Comparison of ENCODE assay signal across 37 cellular contexts in genomic region chr2:178344121-178344520, GRCh38.
DNase-seq lines count a peak whose midpoint lies in the region; FAIRE-seq and TF ChIP-seq lines count a peak whose summit lies in the region.
"Had no signal": no experiment of that assay in that cellular context is flagged by ENCODE, and none has a peak within 500 bp of the region (broad histone marks: within the 10 kb centered on the region; RNA-seq: fewer than 3 reads in every experiment).

No MANE protein-coding gene starts in this region.

- no peak overlapping the region for H4K8ac ChIP-seq in H9 (replicated peaks; ENCODE audit: insufficient read length, low read depth, low read length)

- H3K9me3 ChIP-seq in mammary epithelial cell (replicated peaks; ENCODE audit: insufficient read depth, low read length): no peaks in the 10 kb centered on the region
- no peaks in the 10 kb centered on the region for H3K9me3 ChIP-seq in H9 (ENCODE audit: control insufficient read depth, low read depth, low read length)
- no peaks in the 10 kb centered on the region for H3K9me3 ChIP-seq in neural cell (ENCODE audit: low read length)
- no peaks in the 10 kb centered on the region for H3K9me3 ChIP-seq in vagina
- H3K9me3 ChIP-seq: A549; BE2C; BLaER1; BLaER1 treated with 17β-estradiol and CSF1 and Interleukin-3, amounts not matched to agents 10 nM and 100 nM had no signal

- no peaks in the 10 kb centered on the region for H3K9me3 Mint-ChIP-seq in MCF 10A (ENCODE audit: unreplicated experiment)
- H3K9me3 Mint-ChIP-seq in H9: no peaks in the 10 kb centered on the region
- no peaks in the 10 kb centered on the region for H3K9me3 Mint-ChIP-seq in endothelial cell (ENCODE audit: unreplicated experiment)
- H3K9me3 Mint-ChIP-seq: CD4-positive, alpha-beta memory T cell; CD4-positive, alpha-beta T cell; CD4-positive, CD25-positive, alpha-beta regulatory T cell; CD8-positive, alpha-beta T cell had no signal

- H3K27ac Mint-ChIP-seq in MCF 10A (ENCODE audit: low read depth, unreplicated experiment): peak overlapping the region; percentile 57
- no peak overlapping the region for H3K27ac Mint-ChIP-seq in H9
- H3K27ac Mint-ChIP-seq in endothelial cell (ENCODE audit: unreplicated experiment): no peak overlapping the region
- H3K27ac Mint-ChIP-seq: B cell; CD4-positive, alpha-beta memory T cell; CD4-positive, alpha-beta T cell; CD4-positive, CD25-positive, alpha-beta regulatory T cell; CD8-positive, alpha-beta memory T cell; CD8-positive, alpha-beta T cell had no signal

- no peak for TF ChIP-seq EP300 in neural cell (conservative IDR thresholded peaks at IDR 0.05; ENCODE audit: poor library complexity, severe bottlenecking)

- H2BK120ac ChIP-seq in H9 (ENCODE audit: low read depth, low read length, poor library complexity, severe bottlenecking): no peak overlapping the region

- FAIRE-seq in urothelium cell line (lab: Jason Lieb, UNC): peak; percentile 35
- FAIRE-seq: A204.1, A549, D721Med had no signal

- CTCF ChIA-PET in MCF 10A (lab: Yijun Ruan, JAX) (no interaction called here), mammary epithelial cell (lab: Charles Lee; ENCODE audit: low non-redundant PET) (no interaction called here)

- H3K9ac ChIP-seq in mammary epithelial cell (ENCODE audit: insufficient read depth, low read length) (no peak overlapping the region), H9 (ENCODE audit: extremely low read depth, insufficient read length, low read length) (no peak overlapping the region), neural cell (ENCODE audit: low read length) (no peak overlapping the region)
- H3K9ac ChIP-seq: BLaER1; BLaER1 treated with 17β-estradiol and CSF1 and Interleukin-3, amounts not matched to agents 10 nM and 100 nM had no signal

- H2AFZ ChIP-seq in mammary epithelial cell (ENCODE audit: low read depth, low read length) (no peak overlapping the region), H9 (ENCODE audit: low read length) (no peak overlapping the region), neural cell (ENCODE audit: low read depth, low read length) (no peak overlapping the region)

- H3K4me2 ChIP-seq in mammary epithelial cell (ENCODE audit: insufficient read depth, low read depth, low read length) (no peak overlapping the region), H9 (ENCODE audit: insufficient read depth, insufficient read length, low read length) (no peak overlapping the region), neural cell (ENCODE audit: low read length) (no peak overlapping the region)
- H3K4me2 ChIP-seq: A549; BLaER1; BLaER1 treated with 17β-estradiol and CSF1 and Interleukin-3, amounts not matched to agents 10 nM and 100 nM had no signal

- H3T11ph ChIP-seq in H9 (ENCODE audit: low read length): no peak overlapping the region

- H3K27ac ChIP-seq in mammary epithelial cell (ENCODE audit: insufficient read depth, low read depth, low read length) (no peak overlapping the region), H9 (ENCODE audit: insufficient read length, low read depth, low read length) (no peak overlapping the region), neural cell (ENCODE audit: low read length) (peak overlapping the region; percentile 41), vagina (no peak overlapping the region)
- H3K27ac ChIP-seq: 22Rv1; A549; BLaER1; BLaER1 treated with 17β-estradiol and CSF1 and Interleukin-3, amounts not matched to agents 10 nM and 100 nM; C4-2B had no signal

- H3K23ac ChIP-seq in H9 (ENCODE audit: insufficient read length, low read depth, low read length): no peak overlapping the region

- H3K4me3 ChIP-seq in mammary epithelial cell (replicated peaks in 1 of 3; ENCODE audit: insufficient read depth in 1 of 3, low read depth in 2 of 3, low read length in 3 of 3): no peak overlapping the region
- H3K4me3 ChIP-seq in neural cell (ENCODE audit: low read length): no peak overlapping the region
- H3K4me3 ChIP-seq in vagina: no peak overlapping the region
- H3K4me3 ChIP-seq: A549; BLaER1; BLaER1 treated with 17β-estradiol and CSF1 and Interleukin-3, amounts not matched to agents 10 nM and 100 nM had no signal

- no peak for TF ChIP-seq POLR2A in vagina (IDR thresholded peaks at IDR 0.05)

- H3K18ac ChIP-seq in H9 (ENCODE audit: insufficient read length, low read depth, low read length): no peak overlapping the region

- H3K9me2 ChIP-seq in neural cell (ENCODE audit: insufficient read depth, low read length): no peaks in the 10 kb centered on the region

- no peak overlapping the region for H4K5ac ChIP-seq in H9 (ENCODE audit: insufficient read length, low read depth, low read length)

- H3K4me1 ChIP-seq in mammary epithelial cell (ENCODE audit: insufficient read depth, low read length) (no peaks in the 10 kb centered on the region), H9 (ENCODE audit: insufficient read depth, low read length) (no peaks in the 10 kb centered on the region), vagina (no peaks in the 10 kb centered on the region)
- H3K4me1 ChIP-seq: A549; BE2C; BLaER1; BLaER1 treated with 17β-estradiol and CSF1 and Interleukin-3, amounts not matched to agents 10 nM and 100 nM had no signal

- no peak overlapping the region for H2AK5ac ChIP-seq in H9 (ENCODE audit: insufficient read length, low read length)

- no peak overlapping the region for H3K4ac ChIP-seq in H9 (ENCODE audit: low read depth, low read length)

- TF ChIP-seq RAD21 in neural cell (conservative IDR thresholded peaks at IDR 0.05): no peak

- H3K56ac ChIP-seq in H9 (ENCODE audit: insufficient read length, low read depth, low read length): no peak overlapping the region

- no TSS peak for BruUV-seq in MCF 10A (replicated peaks; lab: Mats Ljungman, UMichigan)
- no TSS peak for BruUV-seq in mammary epithelial cell (replicated peaks; lab: Mats Ljungman, UMichigan)

- dilution Hi-C loops in mammary epithelial cell (cut with HindIII; ENCODE audit: low sequenced_read_pairs): no loop called here

- H3K23me2 ChIP-seq in H9 (ENCODE audit: insufficient read length, low read depth, low read length, poor library complexity, severe bottlenecking): no peaks in the 10 kb centered on the region

- POLR2A ChIA-PET in MCF 10A (lab: Yijun Ruan, JAX): interaction anchor here (0.9 kb wide), 1 partner anchor 13 kb away, joined by 3 read pairs; no protein-coding TSS in a partner anchor

- H3K79me2 ChIP-seq in mammary epithelial cell (ENCODE audit: insufficient read depth, low read length) (no peaks in the 10 kb centered on the region), H9 (ENCODE audit: insufficient read depth, low read length) (no peaks in the 10 kb centered on the region), neural cell (replicated peaks; ENCODE audit: insufficient read depth, low read length) (no peaks in the 10 kb centered on the region)

- no peaks in the 10 kb centered on the region for H3K79me1 ChIP-seq in H9 (ENCODE audit: insufficient read depth, low read depth, low read length, poor library complexity, severe bottlenecking)

- DNase-seq in MCF 10A (ENCODE audit: unreplicated experiment) (no peak), mammary epithelial cell (no peak), H9 (no peak), urothelium cell line (ENCODE audit: low spot score) (no peak), endothelial cell (ENCODE audit: low spot score) (no peak), GM13976 (ENCODE audit: low spot score) (no peak), vagina (ENCODE audit: extremely low spot score in 2 of 2) (no peak)
- DNase-seq: 8988T; ACHN; AML-193; BE2C; C1 segment of cervical spinal cord; Caco-2; Calu3; CD4-positive, alpha-beta memory T cell; CD4-positive, alpha-beta T cell; CD4-positive, CD25-positive, alpha-beta regulatory T cell; CD8-positive, alpha-beta memory T cell; CD8-positive, alpha-beta T cell; COR-L47; DMS 273 treated with DMSO at 0.1 percent for 48 hours; DMS153; DMS53; DMS79; DMS79 treated with DMSO at 0.1 percent for 48 hours; DND-41; EL had no signal

- H2BK15ac ChIP-seq in H9 (ENCODE audit: low read depth, low read length): no peak overlapping the region

- H4K20me1 ChIP-seq in mammary epithelial cell (ENCODE audit: insufficient read depth, low read length): no peaks in the 10 kb centered on the region
- no peaks in the 10 kb centered on the region for H4K20me1 ChIP-seq in H9 (ENCODE audit: control insufficient read depth, insufficient read depth, insufficient read length)
- H4K20me1 ChIP-seq in neural cell (ENCODE audit: insufficient read depth): no peaks in the 10 kb centered on the region
- H4K20me1 ChIP-seq: BLaER1; BLaER1 treated with 17β-estradiol and CSF1 and Interleukin-3, amounts not matched to agents 10 nM and 100 nM had no signal

- H3K14ac ChIP-seq in H9 (ENCODE audit: insufficient read depth, low read length): 0 out of 2 replicates have a peak overlapping the region, but pooled peaks have one; percentile 13

- in situ Hi-C loops in mammary epithelial cell (cut with MboI; ENCODE audit: low sequenced_read_pairs in 2 of 2): no loop called here
- in situ Hi-C loops in GM13976 (cut with MboI; ENCODE audit: low sequenced_read_pairs, unreplicated experiment): no loop called here

- no peaks in the 10 kb centered on the region for H3K27me3 Mint-ChIP-seq in MCF 10A (ENCODE audit: insufficient read depth, unreplicated experiment)
- H3K27me3 Mint-ChIP-seq in H9 (ENCODE audit: low read depth): no peaks in the 10 kb centered on the region
- no peaks in the 10 kb centered on the region for H3K27me3 Mint-ChIP-seq in endothelial cell (ENCODE audit: unreplicated experiment)

- H2BK20ac ChIP-seq in H9 (ENCODE audit: low read depth, low read length, poor library complexity, severe bottlenecking): no peak overlapping the region

- peaks cover 12% of the 10 kb centered on the region for H3K36me3 ChIP-seq in mammary epithelial cell (ENCODE audit: insufficient read depth, low read length)
- H3K36me3 ChIP-seq in neural cell (ENCODE audit: insufficient read depth, low read length): no peaks in the 10 kb centered on the region
- H3K36me3 ChIP-seq in vagina: no peaks in the 10 kb centered on the region
- H3K36me3 ChIP-seq: BE2C; BLaER1; BLaER1 treated with 17β-estradiol and CSF1 and Interleukin-3, amounts not matched to agents 10 nM and 100 nM had no signal

- H2BK5ac ChIP-seq in H9 (ENCODE audit: insufficient read length, low read length): no peak overlapping the region

- no peak overlapping the region for H2BK12ac ChIP-seq in H9 (ENCODE audit: insufficient read length, low read depth, low read length)

- H3K4me1 Mint-ChIP-seq in MCF 10A (ENCODE audit: insufficient read depth, unreplicated experiment) (no peaks in the 10 kb centered on the region), H9 (no peaks in the 10 kb centered on the region), endothelial cell (ENCODE audit: unreplicated experiment) (no peaks in the 10 kb centered on the region)
- H3K4me1 Mint-ChIP-seq: B cell; CD14-positive monocyte; CD4-positive, alpha-beta memory T cell; CD4-positive, CD25-positive, alpha-beta regulatory T cell; CD8-positive, alpha-beta memory T cell had no signal

- no peak overlapping the region for H4K91ac ChIP-seq in H9 (ENCODE audit: insufficient read length, low read depth, low read length)

- H3K27me3 ChIP-seq in mammary epithelial cell (ENCODE audit: insufficient read depth, low read length): no peaks in the 10 kb centered on the region
- H3K27me3 ChIP-seq in H9 (ENCODE audit: insufficient read depth, low read length): no peaks in the 10 kb centered on the region
- no peaks in the 10 kb centered on the region for H3K27me3 ChIP-seq in neural cell (ENCODE audit: insufficient read depth, low read depth, low read length)
- H3K27me3 ChIP-seq in vagina: no peaks in the 10 kb centered on the region
- H3K27me3 ChIP-seq: BE2C; BLaER1; BLaER1 treated with 17β-estradiol and CSF1 and Interleukin-3, amounts not matched to agents 10 nM and 100 nM had no signal

- intact Hi-C loops in MCF 10A (cut with micrococcal nuclease): no loop called here
- intact Hi-C loops in mammary epithelial cell (cut with micrococcal nuclease): no loop called here
- intact Hi-C loops in vagina (cut with DNase I): no loop called here

- no peaks in the 10 kb centered on the region for H3F3A ChIP-seq in neural cell (ENCODE audit: insufficient read depth, low read length, poor library complexity, severe bottlenecking)

- no peak for TF ChIP-seq CTCF in MCF 10A (IDR thresholded peaks at IDR 0.05; ENCODE audit: unreplicated experiment)
- no peak for TF ChIP-seq CTCF in mammary epithelial cell (conservative IDR thresholded peaks at IDR 0.05 in 1 of 2, IDR thresholded peaks at IDR 0.05 in 1 of 2; ENCODE audit: extremely low read depth in 1 of 2, insufficient read depth in 1 of 2, low read depth in 1 of 2, low read length in 2 of 2)
- TF ChIP-seq CTCF in H9 (conservative IDR thresholded peaks at IDR 0.05): no peak
- no peak for TF ChIP-seq CTCF in neural cell (IDR thresholded peaks at IDR 0.05; ENCODE audit: poor library complexity, severe bottlenecking)
- TF ChIP-seq CTCF in endothelial cell (IDR thresholded peaks at IDR 0.05; ENCODE audit: unreplicated experiment): no peak
- TF ChIP-seq CTCF in GM13976 (IDR thresholded peaks at IDR 0.05; ENCODE audit: borderline replicate concordance, control extremely low read depth, extremely low read depth, insufficient read depth, missing control alignments): no peak
- no peak for TF ChIP-seq CTCF in vagina (IDR thresholded peaks at IDR 0.05)

- H3K36me3 Mint-ChIP-seq in MCF 10A (ENCODE audit: insufficient read depth, unreplicated experiment): peaks cover 20% of the 10 kb centered on the region
- no peaks in the 10 kb centered on the region for H3K36me3 Mint-ChIP-seq in H9 (ENCODE audit: insufficient read depth in 1 of 3, low read depth in 3 of 3)
- no peaks in the 10 kb centered on the region for H3K36me3 Mint-ChIP-seq in endothelial cell (ENCODE audit: low read depth, unreplicated experiment)
- H3K36me3 Mint-ChIP-seq: CD14-positive monocyte; CD4-positive, alpha-beta memory T cell; CD4-positive, CD25-positive, alpha-beta regulatory T cell; CD8-positive, alpha-beta memory T cell; CD8-positive, alpha-beta T cell had no signal

- H3K4me3 Mint-ChIP-seq in MCF 10A (ENCODE audit: unreplicated experiment): no peak overlapping the region
- no peak overlapping the region for H3K4me3 Mint-ChIP-seq in H9
- H3K4me3 Mint-ChIP-seq in endothelial cell (ENCODE audit: unreplicated experiment): no peak overlapping the region
- H3K4me3 Mint-ChIP-seq: B cell; CD14-positive monocyte; CD4-positive, alpha-beta memory T cell; CD4-positive, alpha-beta T cell; CD4-positive, CD25-positive, alpha-beta regulatory T cell; CD8-positive, alpha-beta memory T cell; CD8-positive, alpha-beta T cell had no signal

- 89% methylated on average over 11 of the region's 11 CpGs for WGBS in mammary epithelial cell (ENCODE audit: low coverage, missing lambda C conversion rate)
- WGBS in H9 (ENCODE audit: extremely low coverage, insufficient read length, low lambda C conversion rate): no CpG with 5 or more reads among the region's 11 CpGs
